In genomic region chr7:75738604-75738974, GRCh38 we compare ENCODE assay signal across 1 cellular context.
TF ChIP-seq lines count a peak whose summit lies in the region.

Gene HIP1, minus strand, starts transcription at chr7:75738941. Its CDS starts 21 bp downstream, at chr7:75738920.

TF ChIP-seq in K562, 482 proteins besides CTCF, POLR2A, EP300 and RAD21 (continued from another document and continues in another):
- TF ChIP-seq TRIM25 (IDR thresholded peaks at IDR 0.05; ENCODE audit: borderline replicate concordance) (no peak), MTA3 (IDR thresholded peaks at IDR 0.05; ENCODE audit: borderline replicate concordance) (peak; percentile 44; the same call in 1 of the 2 replicates), ZNF146 (CRISPR knock-in tag; IDR thresholded peaks at IDR 0.05; ENCODE audit: unreplicated experiment) (no peak), ZNF518B (CRISPR knock-in tag; IDR thresholded peaks at IDR 0.05) (no peak), ZBTB26 (CRISPR knock-in tag; IDR thresholded peaks at IDR 0.05) (no peak), TCF7 (IDR thresholded peaks at IDR 0.05; ENCODE audit: borderline replicate concordance) (no peak), ZFX (CRISPR knock-in tag; IDR thresholded peaks at IDR 0.05) (no peak), PHF20 (IDR thresholded peaks at IDR 0.05; ENCODE audit: partially characterized antibody) (no peak), ZNF655 (CRISPR knock-in tag; IDR thresholded peaks at IDR 0.05) (no peak), ZNF431 (CRISPR knock-in tag; IDR thresholded peaks at IDR 0.05) (no peak), PHB (CRISPR knock-in tag; IDR thresholded peaks at IDR 0.05) (peak; percentile 90; the same call in 1 of the 2 replicates), RFX7 (CRISPR knock-in tag; IDR thresholded peaks at IDR 0.05) (no peak), MCM5 (IDR thresholded peaks at IDR 0.05; ENCODE audit: low read depth) (no peak), THAP7 (CRISPR knock-in tag; IDR thresholded peaks at IDR 0.05) (no peak), POLR2AphosphoS2 (IDR thresholded peaks at IDR 0.05; ENCODE audit: low read length) (no peak), HMBOX1 (IDR thresholded peaks at IDR 0.05) (no peak), MYC (IDR thresholded peaks at IDR 0.05; ENCODE audit: low read depth, low read length) (no peak), MYC (CRISPR knock-in tag; IDR thresholded peaks at IDR 0.05; ENCODE audit: borderline replicate concordance, low read depth) (peak; percentile 61; the same call in 1 of the 2 replicates), HDAC8 (tag; IDR thresholded peaks at IDR 0.05) (0 out of 2 replicates have a peak, but pooled peaks have one; percentile 47)
- TF ChIP-seq, protein P1, sequence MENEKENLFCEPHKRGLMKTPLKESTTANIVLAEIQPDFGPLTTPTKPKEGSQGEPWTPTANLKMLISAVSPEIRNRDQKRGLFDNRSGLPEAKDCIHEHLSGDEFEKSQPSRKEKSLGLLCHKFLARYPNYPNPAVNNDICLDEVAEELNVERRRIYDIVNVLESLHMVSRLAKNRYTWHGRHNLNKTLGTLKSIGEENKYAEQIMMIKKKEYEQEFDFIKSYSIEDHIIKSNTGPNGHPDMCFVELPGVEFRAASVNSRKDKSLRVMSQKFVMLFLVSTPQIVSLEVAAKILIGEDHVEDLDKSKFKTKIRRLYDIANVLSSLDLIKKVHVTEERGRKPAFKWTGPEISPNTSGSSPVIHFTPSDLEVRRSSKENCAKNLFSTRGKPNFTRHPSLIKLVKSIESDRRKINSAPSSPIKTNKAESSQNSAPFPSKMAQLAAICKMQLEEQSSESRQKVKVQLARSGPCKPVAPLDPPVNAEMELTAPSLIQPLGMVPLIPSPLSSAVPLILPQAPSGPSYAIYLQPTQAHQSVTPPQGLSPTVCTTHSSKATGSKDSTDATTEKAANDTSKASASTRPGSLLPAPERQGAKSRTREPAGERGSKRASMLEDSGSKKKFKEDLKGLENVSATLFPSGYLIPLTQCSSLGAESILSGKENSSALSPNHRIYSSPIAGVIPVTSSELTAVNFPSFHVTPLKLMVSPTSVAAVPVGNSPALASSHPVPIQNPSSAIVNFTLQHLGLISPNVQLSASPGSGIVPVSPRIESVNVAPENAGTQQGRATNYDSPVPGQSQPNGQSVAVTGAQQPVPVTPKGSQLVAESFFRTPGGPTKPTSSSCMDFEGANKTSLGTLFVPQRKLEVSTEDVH (IDR thresholded peaks at IDR 0.05; ENCODE audit: low read depth, partially characterized antibody) = no peak
- TF ChIP-seq, protein P2, sequence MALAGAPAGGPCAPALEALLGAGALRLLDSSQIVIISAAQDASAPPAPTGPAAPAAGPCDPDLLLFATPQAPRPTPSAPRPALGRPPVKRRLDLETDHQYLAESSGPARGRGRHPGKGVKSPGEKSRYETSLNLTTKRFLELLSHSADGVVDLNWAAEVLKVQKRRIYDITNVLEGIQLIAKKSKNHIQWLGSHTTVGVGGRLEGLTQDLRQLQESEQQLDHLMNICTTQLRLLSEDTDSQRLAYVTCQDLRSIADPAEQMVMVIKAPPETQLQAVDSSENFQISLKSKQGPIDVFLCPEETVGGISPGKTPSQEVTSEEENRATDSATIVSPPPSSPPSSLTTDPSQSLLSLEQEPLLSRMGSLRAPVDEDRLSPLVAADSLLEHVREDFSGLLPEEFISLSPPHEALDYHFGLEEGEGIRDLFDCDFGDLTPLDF (CRISPR knock-in tag; IDR thresholded peaks at IDR 0.05) = no peak
- TF ChIP-seq, protein P3, sequence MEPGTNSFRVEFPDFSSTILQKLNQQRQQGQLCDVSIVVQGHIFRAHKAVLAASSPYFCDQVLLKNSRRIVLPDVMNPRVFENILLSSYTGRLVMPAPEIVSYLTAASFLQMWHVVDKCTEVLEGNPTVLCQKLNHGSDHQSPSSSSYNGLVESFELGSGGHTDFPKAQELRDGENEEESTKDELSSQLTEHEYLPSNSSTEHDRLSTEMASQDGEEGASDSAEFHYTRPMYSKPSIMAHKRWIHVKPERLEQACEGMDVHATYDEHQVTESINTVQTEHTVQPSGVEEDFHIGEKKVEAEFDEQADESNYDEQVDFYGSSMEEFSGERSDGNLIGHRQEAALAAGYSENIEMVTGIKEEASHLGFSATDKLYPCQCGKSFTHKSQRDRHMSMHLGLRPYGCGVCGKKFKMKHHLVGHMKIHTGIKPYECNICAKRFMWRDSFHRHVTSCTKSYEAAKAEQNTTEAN (CRISPR knock-in tag; IDR thresholded peaks at IDR 0.05) = no peak
- TF ChIP-seq, protein P4, sequence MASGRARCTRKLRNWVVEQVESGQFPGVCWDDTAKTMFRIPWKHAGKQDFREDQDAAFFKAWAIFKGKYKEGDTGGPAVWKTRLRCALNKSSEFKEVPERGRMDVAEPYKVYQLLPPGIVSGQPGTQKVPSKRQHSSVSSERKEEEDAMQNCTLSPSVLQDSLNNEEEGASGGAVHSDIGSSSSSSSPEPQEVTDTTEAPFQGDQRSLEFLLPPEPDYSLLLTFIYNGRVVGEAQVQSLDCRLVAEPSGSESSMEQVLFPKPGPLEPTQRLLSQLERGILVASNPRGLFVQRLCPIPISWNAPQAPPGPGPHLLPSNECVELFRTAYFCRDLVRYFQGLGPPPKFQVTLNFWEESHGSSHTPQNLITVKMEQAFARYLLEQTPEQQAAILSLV (tag; IDR thresholded peaks at IDR 0.05) = no peak
- TF ChIP-seq, protein P5, sequence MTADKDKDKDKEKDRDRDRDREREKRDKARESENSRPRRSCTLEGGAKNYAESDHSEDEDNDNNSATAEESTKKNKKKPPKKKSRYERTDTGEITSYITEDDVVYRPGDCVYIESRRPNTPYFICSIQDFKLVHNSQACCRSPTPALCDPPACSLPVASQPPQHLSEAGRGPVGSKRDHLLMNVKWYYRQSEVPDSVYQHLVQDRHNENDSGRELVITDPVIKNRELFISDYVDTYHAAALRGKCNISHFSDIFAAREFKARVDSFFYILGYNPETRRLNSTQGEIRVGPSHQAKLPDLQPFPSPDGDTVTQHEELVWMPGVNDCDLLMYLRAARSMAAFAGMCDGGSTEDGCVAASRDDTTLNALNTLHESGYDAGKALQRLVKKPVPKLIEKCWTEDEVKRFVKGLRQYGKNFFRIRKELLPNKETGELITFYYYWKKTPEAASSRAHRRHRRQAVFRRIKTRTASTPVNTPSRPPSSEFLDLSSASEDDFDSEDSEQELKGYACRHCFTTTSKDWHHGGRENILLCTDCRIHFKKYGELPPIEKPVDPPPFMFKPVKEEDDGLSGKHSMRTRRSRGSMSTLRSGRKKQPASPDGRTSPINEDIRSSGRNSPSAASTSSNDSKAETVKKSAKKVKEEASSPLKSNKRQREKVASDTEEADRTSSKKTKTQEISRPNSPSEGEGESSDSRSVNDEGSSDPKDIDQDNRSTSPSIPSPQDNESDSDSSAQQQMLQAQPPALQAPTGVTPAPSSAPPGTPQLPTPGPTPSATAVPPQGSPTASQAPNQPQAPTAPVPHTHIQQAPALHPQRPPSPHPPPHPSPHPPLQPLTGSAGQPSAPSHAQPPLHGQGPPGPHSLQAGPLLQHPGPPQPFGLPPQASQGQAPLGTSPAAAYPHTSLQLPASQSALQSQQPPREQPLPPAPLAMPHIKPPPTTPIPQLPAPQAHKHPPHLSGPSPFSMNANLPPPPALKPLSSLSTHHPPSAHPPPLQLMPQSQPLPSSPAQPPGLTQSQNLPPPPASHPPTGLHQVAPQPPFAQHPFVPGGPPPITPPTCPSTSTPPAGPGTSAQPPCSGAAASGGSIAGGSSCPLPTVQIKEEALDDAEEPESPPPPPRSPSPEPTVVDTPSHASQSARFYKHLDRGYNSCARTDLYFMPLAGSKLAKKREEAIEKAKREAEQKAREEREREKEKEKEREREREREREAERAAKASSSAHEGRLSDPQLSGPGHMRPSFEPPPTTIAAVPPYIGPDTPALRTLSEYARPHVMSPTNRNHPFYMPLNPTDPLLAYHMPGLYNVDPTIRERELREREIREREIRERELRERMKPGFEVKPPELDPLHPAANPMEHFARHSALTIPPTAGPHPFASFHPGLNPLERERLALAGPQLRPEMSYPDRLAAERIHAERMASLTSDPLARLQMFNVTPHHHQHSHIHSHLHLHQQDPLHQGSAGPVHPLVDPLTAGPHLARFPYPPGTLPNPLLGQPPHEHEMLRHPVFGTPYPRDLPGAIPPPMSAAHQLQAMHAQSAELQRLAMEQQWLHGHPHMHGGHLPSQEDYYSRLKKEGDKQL (CRISPR knock-in tag; IDR thresholded peaks at IDR 0.05; ENCODE audit: borderline replicate concordance) = 0 out of 2 replicates have a peak, but pooled peaks have one; percentile 70
- TF ChIP-seq, protein P6, sequence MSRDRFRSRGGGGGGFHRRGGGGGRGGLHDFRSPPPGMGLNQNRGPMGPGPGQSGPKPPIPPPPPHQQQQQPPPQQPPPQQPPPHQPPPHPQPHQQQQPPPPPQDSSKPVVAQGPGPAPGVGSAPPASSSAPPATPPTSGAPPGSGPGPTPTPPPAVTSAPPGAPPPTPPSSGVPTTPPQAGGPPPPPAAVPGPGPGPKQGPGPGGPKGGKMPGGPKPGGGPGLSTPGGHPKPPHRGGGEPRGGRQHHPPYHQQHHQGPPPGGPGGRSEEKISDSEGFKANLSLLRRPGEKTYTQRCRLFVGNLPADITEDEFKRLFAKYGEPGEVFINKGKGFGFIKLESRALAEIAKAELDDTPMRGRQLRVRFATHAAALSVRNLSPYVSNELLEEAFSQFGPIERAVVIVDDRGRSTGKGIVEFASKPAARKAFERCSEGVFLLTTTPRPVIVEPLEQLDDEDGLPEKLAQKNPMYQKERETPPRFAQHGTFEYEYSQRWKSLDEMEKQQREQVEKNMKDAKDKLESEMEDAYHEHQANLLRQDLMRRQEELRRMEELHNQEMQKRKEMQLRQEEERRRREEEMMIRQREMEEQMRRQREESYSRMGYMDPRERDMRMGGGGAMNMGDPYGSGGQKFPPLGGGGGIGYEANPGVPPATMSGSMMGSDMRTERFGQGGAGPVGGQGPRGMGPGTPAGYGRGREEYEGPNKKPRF (IDR thresholded peaks at IDR 0.05; ENCODE audit: low read depth, low read length) = no peak
